ENCODE assay signal across 1 cellular context in genomic region chr2:11568436-11568835, GRCh38.
TF ChIP-seq lines count a peak whose summit lies in the region.

No MANE protein-coding gene starts in this region.

TF ChIP-seq in HepG2, 621 proteins besides CTCF, POLR2A, EP300 and RAD21:
- TF ChIP-seq, protein P1, sequence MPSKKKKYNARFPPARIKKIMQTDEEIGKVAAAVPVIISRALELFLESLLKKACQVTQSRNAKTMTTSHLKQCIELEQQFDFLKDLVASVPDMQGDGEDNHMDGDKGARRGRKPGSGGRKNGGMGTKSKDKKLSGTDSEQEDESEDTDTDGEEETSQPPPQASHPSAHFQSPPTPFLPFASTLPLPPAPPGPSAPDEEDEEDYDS (CRISPR knock-in tag; IDR thresholded peaks at IDR 0.05): no peak
- peak; percentile 68 for TF ChIP-seq RBM22 (optimal IDR thresholded peaks at IDR 0.05; ENCODE audit: low read length)
